Comparison of ENCODE assay signal across 22 cellular contexts in the genomic region with DNA sequence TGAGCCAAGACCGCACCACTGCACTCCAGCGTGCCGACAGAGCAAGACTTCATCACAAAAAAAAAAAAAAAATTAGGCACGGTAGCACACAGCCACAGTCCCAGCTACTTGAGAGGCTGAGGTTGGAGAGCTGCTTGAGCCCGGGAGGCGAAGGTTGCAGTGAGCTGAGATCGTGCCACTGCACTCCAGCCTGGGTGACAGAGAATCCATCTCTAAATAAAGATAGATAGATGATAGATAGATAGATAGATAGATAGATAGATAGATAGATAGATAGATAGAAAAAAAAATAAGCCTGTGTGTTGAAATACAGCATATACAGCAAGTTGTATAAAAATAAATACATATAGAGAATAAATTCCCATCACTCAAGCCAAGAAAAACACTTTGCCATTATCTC. TPM values are rescaled to one million over a fixed set of nuclear protein-coding genes. Genes with fewer than 3 reads are reported as not detected.
DNase-seq lines count a peak whose midpoint lies in the region; ATAC-seq and TF ChIP-seq lines count a peak whose summit lies in the region.
"Had no signal": no experiment of that assay in that cellular context is flagged by ENCODE, and none has a peak within 500 bp of the region (broad histone marks: within the 10 kb centered on the region; RNA-seq: fewer than 3 reads in every experiment).

No MANE protein-coding gene starts in this region.

- peaks cover 30% of the 10 kb centered on the region for H3K36me3 ChIP-seq in lower lobe of right lung
- H3K36me3 ChIP-seq in brain microvascular endothelial cell (replicated peaks), result peaks cover 19% of the 10 kb centered on the region

- peaks cover 3% of the 10 kb centered on the region for H3K9me3 ChIP-seq in lower lobe of right lung
- H3K9me3 ChIP-seq: A549, SK-N-SH had no signal

- peaks cover 35% of the 10 kb centered on the region for H3K36me3 Mint-ChIP-seq in mesothelial cell of epicardium

- peaks cover 7% of the 10 kb centered on the region for H3K4me1 ChIP-seq in lower lobe of right lung

- H3K4me1 Mint-ChIP-seq in mesothelial cell of epicardium, result peaks cover 10% of the 10 kb centered on the region
- H3K4me1 Mint-ChIP-seq: B cell, IgD-negative memory B cell had no signal

- H3K27ac ChIP-seq in RWPE1 (0 out of 2 replicates have a peak overlapping the region, but pooled peaks have one; percentile 19), lower lobe of right lung (no peak overlapping the region), brain microvascular endothelial cell (no peak overlapping the region)
- H3K27ac ChIP-seq: A549 had no signal

- intact Hi-C loops in left ventricle myocardium superior (cut with micrococcal nuclease), result loop anchor here (5.0 kb wide), 1 partner anchor 208 kb away; no protein-coding TSS in a partner anchor
- intact Hi-C loops in cardiac septum (cut with DNase I), result no loop called here
- intact Hi-C loops in lower lobe of right lung (cut with DNase I), result no loop called here

- H3K27me3 ChIP-seq in lower lobe of right lung (ENCODE audit: low read depth), result no peaks in the 10 kb centered on the region
- no peaks in the 10 kb centered on the region for H3K27me3 ChIP-seq in brain microvascular endothelial cell (replicated peaks)

- H3K4me3 ChIP-seq in lower lobe of right lung (no peak overlapping the region), brain microvascular endothelial cell (ENCODE audit: low read depth, low read length) (no peak overlapping the region)
- H3K4me3 ChIP-seq: A549 had no signal

- peaks cover 24% of the 10 kb centered on the region for H3K9me3 Mint-ChIP-seq in mesothelial cell of epicardium
- H3K9me3 Mint-ChIP-seq: IgD-negative memory B cell had no signal

- TF ChIP-seq CTCF in RWPE1 (conservative IDR thresholded peaks at IDR 0.05; ENCODE audit: low read depth) (no peak), lower lobe of right lung (IDR thresholded peaks at IDR 0.05) (no peak), mesothelial cell of epicardium (IDR thresholded peaks at IDR 0.05; ENCODE audit: unreplicated experiment) (no peak), brain microvascular endothelial cell (IDR thresholded peaks at IDR 0.05; ENCODE audit: low read depth, low read length, missing control alignments) (no peak)

- CTCF ChIA-PET in RWPE1 (lab: Yijun Ruan, JAX), result no interaction called here

- POLR2A ChIA-PET in RWPE1 (lab: Yijun Ruan, JAX; ENCODE audit: low non-redundant PET), result no interaction called here

- H3K4me3 Mint-ChIP-seq in mesothelial cell of epicardium, result no peak overlapping the region
- H3K4me3 Mint-ChIP-seq: B cell, CD14-positive monocyte, IgD-negative memory B cell had no signal

- H3K27me3 Mint-ChIP-seq in mesothelial cell of epicardium (ENCODE audit: low read depth), result no peaks in the 10 kb centered on the region
- H3K27me3 Mint-ChIP-seq: B cell, IgD-negative memory B cell had no signal

- no peak overlapping the region for H3K27ac Mint-ChIP-seq in mesothelial cell of epicardium
- H3K27ac Mint-ChIP-seq: B cell, CD14-positive monocyte had no signal

- in situ Hi-C loops in brain microvascular endothelial cell (cut with HindIII; ENCODE audit: low pct_ligation_motif_present, low sequenced_read_pairs), result no loop called here

- ATAC-seq in left ventricle myocardium superior (no peak), lower lobe of right lung (peak in 1 of 2 donors; percentile 42), GM18858 (IDR thresholded peaks at IDR 0.05; ENCODE audit: unreplicated experiment) (no peak)
- ATAC-seq: A549, PC-3 had no signal

- DNase-seq in left ventricle myocardium superior (peak; percentile 18), cardiac septum (ENCODE audit: low spot score) (no peak), RWPE1 (ENCODE audit: low spot score) (no peak), lower lobe of right lung (peak; percentile 30), mesothelial cell of epicardium (ENCODE audit: low spot score in 2 of 2, unreplicated experiment in 2 of 2) (no peak), brain microvascular endothelial cell (no peak)
- DNase-seq: DMS53, MV-4-11, NCI-H1417, NCI-H1694 treated with DMSO at 0.1 percent for 48 hours, NCI-H2081 treated with DMSO at 0.1 percent for 48 hours, NCI-H446 treated with DMSO at 0.1 percent for 48 hours, NCI-H526 treated with DMSO at 0.1 percent for 48 hours, PC-3, SHP77 treated with DMSO at 0.1 percent for 48 hours, SK-N-SH had no signal

RNA-seq across cellular contexts. Expression of a gene that starts 37.3 kb away (rescaled TPM):
- 13.0 TPM for total RNA-seq in left ventricle myocardium superior
- total RNA-seq in cardiac septum, result 5.4 TPM
- 14.5 TPM for total RNA-seq in lower lobe of right lung
- total RNA-seq in mesothelial cell of epicardium, result 34.3 to 38.0 TPM (median 36.4 TPM) in 3 replicates
- total RNA-seq: B cell, PC-3, RPMI7951 had no signal

RNA-seq across cellular contexts. Expression of a gene that starts 51.6 kb away (rescaled TPM):
- total RNA-seq in left ventricle myocardium superior (9,164 TPM), cardiac septum (3,804 TPM), lower lobe of right lung (2.0 TPM), mesothelial cell of epicardium (5.2 to 6.8 TPM (median 5.3 TPM) in 3 replicates)
- total RNA-seq: B cell, PC-3, RPMI7951 had no signal

Comparison
In these comparisons a context has a peak if more than half of its experiments do, and no peak if none do; other contexts are left out.
1. DNase-seq: peak in left ventricle myocardium superior (single experiment) and lower lobe of right lung (single experiment); none in cardiac septum (single experiment), RWPE1 (single experiment), mesothelial cell of epicardium (0 of 2) and brain microvascular endothelial cell (single experiment).
2. RNA of a gene that starts 51.6 kb away (total RNA-seq): 9,164 TPM in left ventricle myocardium superior (single experiment) and 3,804 TPM in cardiac septum (single experiment); 5.2 to 6.8 TPM in mesothelial cell of epicardium and 2.0 TPM in lower lobe of right lung (single experiment); every median in the first group is over 100 times any median in the second.